Comparison of ENCODE assay signal across 9 cellular contexts in genomic region chr3:71006810-71007785, GRCh38.
DNase-seq lines count a peak whose midpoint lies in the region; ATAC-seq, FAIRE-seq and TF ChIP-seq lines count a peak whose summit lies in the region.
"Had no signal": no experiment of that assay in that cellular context is flagged by ENCODE, and none has a peak within 500 bp of the region (broad histone marks: within the 10 kb centered on the region; RNA-seq: fewer than 3 reads in every experiment).

No MANE protein-coding gene starts in this region.

- POLR2A ChIA-PET in CD4-positive, alpha-beta T cell (lab: Charles Lee), result interaction anchor here (1.0 to 1.1 kb wide), 3 partner anchors 42 to 489 kb away, joined by 3 read pairs; no protein-coding TSS in a partner anchor
- POLR2A ChIA-PET in H1 (lab: Charles Lee; ENCODE audit: partially characterized antibody), result no interaction called here

- peak overlapping the region; percentile 22 for H3K4me3 Mint-ChIP-seq in CD4-positive, alpha-beta T cell

- H3K18ac ChIP-seq in H1 (ENCODE audit: extremely low read depth, low read length), result no peak overlapping the region; the same call in 1 of the 2 replicates

- H3K9me3 Mint-ChIP-seq in CD4-positive, alpha-beta T cell, result no peaks in the 10 kb centered on the region

- H2BK12ac ChIP-seq in H1 (ENCODE audit: low read depth, low read length), result no peak overlapping the region

- no peak for ATAC-seq in CD4-positive, alpha-beta T cell (ENCODE audit: poor library complexity)
- ATAC-seq in HG03460 (IDR thresholded peaks at IDR 0.05; ENCODE audit: unreplicated experiment) (no peak), GM21723 (IDR thresholded peaks at IDR 0.05; ENCODE audit: unreplicated experiment) (no peak), GM21515 (IDR thresholded peaks at IDR 0.05; ENCODE audit: unreplicated experiment) (no peak)

- TF ChIP-seq POLR2A in H1 (IDR thresholded peaks at IDR 0.05; ENCODE audit: control extremely low read depth in 1 of 2, low read depth in 2 of 2, low read length in 2 of 2), result no peak

- H4K20me1 ChIP-seq in OCI-LY1 (ENCODE audit: insufficient read depth, low read length) (no peaks in the 10 kb centered on the region), H1 (replicated peaks in 1 of 2; ENCODE audit: control insufficient read depth in 1 of 2, insufficient read depth in 2 of 2, low read length in 2 of 2) (peaks cover 0 to 2% of the 10 kb centered on the region in 2 experiments)

- H2BK15ac ChIP-seq in H1 (ENCODE audit: low read length), result no peak overlapping the region

- H3K9me3 ChIP-seq in CD4-positive, alpha-beta T cell (ENCODE audit: control insufficient read depth, low read length), result no peaks in the 10 kb centered on the region
- H3K9me3 ChIP-seq in OCI-LY1 (ENCODE audit: low read length), result no peaks in the 10 kb centered on the region
- H3K9me3 ChIP-seq in H1 (ENCODE audit: insufficient read depth in 2 of 2, low read depth in 1 of 2, low read length in 1 of 2), result no peaks in the 10 kb centered on the region
- H3K9me3 ChIP-seq: SJCRH30 had no signal

- CTCF ChIA-PET in CD4-positive, alpha-beta T cell (lab: Charles Lee), result interaction anchor here (0.7 to 1.7 kb wide), 4 partner anchors 13 to 579 kb away, joined by 4 to 6 read pairs (median 4); no protein-coding TSS in a partner anchor
- CTCF ChIA-PET in H1 (lab: Charles Lee; ENCODE audit: partially characterized antibody), result interaction anchor here (0.6 to 1.7 kb wide), 15 partner anchors 14 to 646 kb away, joined by 3 to 5 read pairs (median 3); no protein-coding TSS in a partner anchor

- no peaks in the 10 kb centered on the region for H3K36me3 ChIP-seq in H7 (replicated peaks; ENCODE audit: control insufficient read depth, insufficient read depth, low read length)
- peaks cover 10% of the 10 kb centered on the region; the same call in 1 of the 2 replicates for H3K36me3 ChIP-seq in OCI-LY1 (ENCODE audit: insufficient read depth, low read length)
- H3K36me3 ChIP-seq in H1 (ENCODE audit: control insufficient read depth in 2 of 4, insufficient read depth in 4 of 4, low read length in 3 of 4), result no peaks in the 10 kb centered on the region
- H3K36me3 ChIP-seq: SJCRH30 had no signal

- no peak overlapping the region for H4K91ac ChIP-seq in H1 (replicated peaks; ENCODE audit: insufficient read length, low read length)

- H3K4me3 ChIP-seq in H7 (ENCODE audit: insufficient read depth, low read depth, low read length) (no peak overlapping the region), OCI-LY1 (ENCODE audit: low read depth, low read length, poor library complexity, severe bottlenecking) (no peak overlapping the region), H1 (ENCODE audit: extremely low read depth in 1 of 4, insufficient read depth in 2 of 4, low read depth in 3 of 4, low read length in 4 of 4) (no peak overlapping the region)
- H3K4me3 ChIP-seq: SJCRH30 had no signal

- no peak overlapping the region for H2AK5ac ChIP-seq in H1 (ENCODE audit: low read depth, low read length)

- H3K27me3 Mint-ChIP-seq in CD4-positive, alpha-beta T cell, result no peaks in the 10 kb centered on the region

- H3K27ac ChIP-seq in CD4-positive, alpha-beta T cell (ENCODE audit: low read depth, low read length), result no peak overlapping the region
- H3K27ac ChIP-seq in OCI-LY1 (ENCODE audit: low read depth, low read length, poor library complexity, severe bottlenecking) (peak overlapping the region; percentile 64), H1 (ENCODE audit: low read depth, low read length) (no peak overlapping the region)

- peak; percentile 76 for TF ChIP-seq CTCF in CD4-positive, alpha-beta T cell (IDR thresholded peaks at IDR 0.05)
- TF ChIP-seq CTCF in OCI-LY1 (IDR thresholded peaks at IDR 0.05; ENCODE audit: low read length) (peak; percentile 63), H1 (IDR thresholded peaks at IDR 0.05; ENCODE audit: control extremely low read depth in 1 of 3, insufficient read depth in 1 of 3, low read depth in 1 of 3, low read length in 3 of 3) (peak in 2 of 3 experiments; percentile 13 to 28; a peak in 2 of 4 replicates)

- H3K23me2 ChIP-seq in H1 (ENCODE audit: low read depth, low read length), result no peaks in the 10 kb centered on the region; the same call in 1 of the 2 replicates

- H3K36me3 Mint-ChIP-seq in CD4-positive, alpha-beta T cell (ENCODE audit: low read depth), result peaks cover 72% of the 10 kb centered on the region

- no peak overlapping the region for H2BK20ac ChIP-seq in H1 (ENCODE audit: low read length)

- no peak overlapping the region for H3K23ac ChIP-seq in H1 (ENCODE audit: insufficient read length)

- H3K4me1 ChIP-seq in OCI-LY1 (ENCODE audit: insufficient read depth, low read length, severe bottlenecking) (peaks cover 61% of the 10 kb centered on the region), H1 (replicated peaks in 1 of 4; ENCODE audit: control insufficient read depth in 3 of 4, insufficient read depth in 4 of 4, low read length in 3 of 4) (peaks cover 2 to 5% (median 2%) of the 10 kb centered on the region in 4 experiments; a peak in 4 of 7 replicates)

- no peak overlapping the region; the same call in 1 of the 2 replicates for H3K4me2 ChIP-seq in OCI-LY1 (ENCODE audit: low read length)
- H3K4me2 ChIP-seq in H1 (ENCODE audit: insufficient read depth in 1 of 2, low read depth in 2 of 2, low read length in 2 of 2), result peak overlapping the region; percentile 18 to 37; a peak in 2 of 4 replicates

- H3K9me2 ChIP-seq in OCI-LY1 (ENCODE audit: low read depth, low read length), result no peaks in the 10 kb centered on the region

- peaks cover 6% of the 10 kb centered on the region; the same call in 1 of the 2 replicates for H3F3A ChIP-seq in OCI-LY1 (ENCODE audit: insufficient read depth, low read length)

- TF ChIP-seq EP300 in H1 (IDR thresholded peaks at IDR 0.05; ENCODE audit: borderline replicate concordance in 1 of 2, low read depth in 2 of 2, low read length in 2 of 2), result no peak

- TF ChIP-seq RAD21 in H1 (IDR thresholded peaks at IDR 0.05 in 1 of 2, conservative IDR thresholded peaks at IDR 0.05 in 1 of 2; ENCODE audit: low read depth in 2 of 2, low read length in 2 of 2), result peak; percentile 60 to 70

- peaks cover 83% of the 10 kb centered on the region for H3K4me1 Mint-ChIP-seq in CD4-positive, alpha-beta T cell (ENCODE audit: low read depth)

- no peak for DNase-seq in CD4-positive, alpha-beta T cell
- DNase-seq in H7 (peak; percentile 14), H1 (ENCODE audit: low read depth in 1 of 2, low spot score in 2 of 2) (peak in 1 of 2 experiments; percentile 31), middle frontal gyrus (ENCODE audit: extremely low spot score, low spot score) (peak; percentile 54)

- H3K56ac ChIP-seq in H1 (replicated peaks; ENCODE audit: insufficient read length, low read depth, low read length), result no peak overlapping the region

- no peaks in the 10 kb centered on the region for H3K79me1 ChIP-seq in H1 (ENCODE audit: low read depth, low read length)

- FAIRE-seq in H1 (lab: Jason Lieb, UNC), result peak; percentile 88

- no peak overlapping the region for H2AFZ ChIP-seq in OCI-LY1 (ENCODE audit: low read length)
- H2AFZ ChIP-seq in H1 (ENCODE audit: low read length), result no peak overlapping the region

- intact Hi-C loops in CD4-positive, alpha-beta T cell (cut with DNase I, micrococcal nuclease), result loop anchor here (2.0 to 5.0 kb wide), 5 partner anchors 16 to 575 kb away; partner anchors contain the start of gene FOXP1 (in 1 of the 2)

- H3K14ac ChIP-seq in H1 (ENCODE audit: insufficient read length), result no peak overlapping the region

- H2BK120ac ChIP-seq in H1 (replicated peaks; ENCODE audit: low read depth, low read length), result no peak overlapping the region

- H3K79me2 ChIP-seq in OCI-LY1 (ENCODE audit: insufficient read depth, low read length), result peaks cover 21% of the 10 kb centered on the region
- peaks cover 0 to 3% of the 10 kb centered on the region in 2 experiments; a peak in 1 of 4 replicates for H3K79me2 ChIP-seq in H1 (ENCODE audit: control insufficient read depth in 1 of 2, insufficient read depth in 2 of 2, low read length in 2 of 2)

- H2BK5ac ChIP-seq in H1 (ENCODE audit: low read depth, low read length), result no peak overlapping the region

- H4K8ac ChIP-seq in H1 (ENCODE audit: extremely low read depth, insufficient read depth, low read length), result no peak overlapping the region

- H3K27me3 ChIP-seq in CD4-positive, alpha-beta T cell (ENCODE audit: control insufficient read depth, insufficient read depth, low read length), result no peaks in the 10 kb centered on the region
- H3K27me3 ChIP-seq in H7 (ENCODE audit: control insufficient read depth, insufficient read depth, low read length), result peaks cover 8% of the 10 kb centered on the region
- no peaks in the 10 kb centered on the region for H3K27me3 ChIP-seq in OCI-LY1 (ENCODE audit: insufficient read depth, low read length)
- peaks cover 4 to 12% (median 6%) of the 10 kb centered on the region in 4 experiments; a peak in 5 of 7 replicates for H3K27me3 ChIP-seq in H1 (replicated peaks in 1 of 4; ENCODE audit: control insufficient read depth in 3 of 4, extremely low read depth in 1 of 4, insufficient read depth in 3 of 4, low read length in 3 of 4)
- H3K27me3 ChIP-seq: SJCRH30 had no signal

- H3K9ac ChIP-seq in OCI-LY1 (ENCODE audit: low read length) (no peak overlapping the region), H1 (replicated peaks in 1 of 4; ENCODE audit: extremely low read depth in 1 of 4, low read depth in 3 of 4, low read length in 3 of 4) (no peak overlapping the region)

- peak overlapping the region; percentile 96 for H3K27ac Mint-ChIP-seq in CD4-positive, alpha-beta T cell

- H4K5ac ChIP-seq in H1 (ENCODE audit: insufficient read length, low read depth, low read length), result no peak overlapping the region

- H3K4ac ChIP-seq in H1 (replicated peaks; ENCODE audit: insufficient read length, low read depth, low read length), result no peak overlapping the region

- WGBS in H1 (ENCODE audit: extremely low coverage in 1 of 2, insufficient coverage in 1 of 2, insufficient read length in 1 of 2, insufficient replicate concordance in 2 of 2, low coverage in 1 of 2, low lambda C conversion rate in 2 of 2, missing lambda C conversion rate in 1 of 2), 2 experiments, result 22% methylated on average over 9 of the region's 9 CpGs; no CpG with 5 or more reads in 1 of the 2 experiments

TF ChIP-seq in H1, 55 proteins besides CTCF, POLR2A, EP300 and RAD21 (continues in another document):
- peak; percentile 34 for TF ChIP-seq NANOG (IDR thresholded peaks at IDR 0.05; ENCODE audit: insufficient read depth, low read depth, low read length, poor library complexity, severe bottlenecking)
- TF ChIP-seq, protein P1, sequence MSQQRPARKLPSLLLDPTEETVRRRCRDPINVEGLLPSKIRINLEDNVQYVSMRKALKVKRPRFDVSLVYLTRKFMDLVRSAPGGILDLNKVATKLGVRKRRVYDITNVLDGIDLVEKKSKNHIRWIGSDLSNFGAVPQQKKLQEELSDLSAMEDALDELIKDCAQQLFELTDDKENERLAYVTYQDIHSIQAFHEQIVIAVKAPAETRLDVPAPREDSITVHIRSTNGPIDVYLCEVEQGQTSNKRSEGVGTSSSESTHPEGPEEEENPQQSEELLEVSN (IDR thresholded peaks at IDR 0.05), result peak; percentile 77
- TF ChIP-seq, protein P2, sequence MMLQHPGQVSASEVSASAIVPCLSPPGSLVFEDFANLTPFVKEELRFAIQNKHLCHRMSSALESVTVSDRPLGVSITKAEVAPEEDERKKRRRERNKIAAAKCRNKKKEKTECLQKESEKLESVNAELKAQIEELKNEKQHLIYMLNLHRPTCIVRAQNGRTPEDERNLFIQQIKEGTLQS (IDR thresholded peaks at IDR 0.05; ENCODE audit: insufficient read depth, low read depth, low read length), result no peak

Comparison
In these comparisons a context has a peak if more than half of its experiments do, and no peak if none do; other contexts are left out.
1. DNase-seq: peak in H7 (single experiment) and middle frontal gyrus (single experiment); none in CD4-positive, alpha-beta T cell (0 of 10).
2. CTCF ChIP-seq: peak in every context shown above with its lines; median percentile 76 in CD4-positive, alpha-beta T cell; 63 in OCI-LY1; 20 in H1.